ENCODE assay signal across 31 cellular contexts in genomic region chr4:185778307-185778706, GRCh38. TPM values are rescaled to one million over a fixed set of nuclear protein-coding genes. Genes with fewer than 3 reads are reported as not detected.
A peak's percentile ranks its signal among the peaks of the same experiment; 100 is the strongest.
DNase-seq lines count a peak whose midpoint lies in the region; ATAC-seq and TF ChIP-seq lines count a peak whose summit lies in the region.
"Had no signal": no experiment of that assay in that cellular context is flagged by ENCODE, and none has a peak within 500 bp of the region (broad histone marks: within the 10 kb centered on the region; RNA-seq: fewer than 3 reads in every experiment).

No MANE protein-coding gene starts in this region.

- H3K27me3 Mint-ChIP-seq in activated naive CD8-positive, alpha-beta T cell treated with anti-CD3 and anti-CD28 coated beads, Interleukin-2, amount 50 U/mL, for 24 hours, result peaks cover 4% of the 10 kb centered on the region

- H3K27ac ChIP-seq in ACC112 (ENCODE audit: low read depth, low read length) (peak overlapping the region; percentile 49; the same call in 1 of the 2 replicates), HUES48 (ENCODE audit: low read depth, low read length) (peak overlapping the region; percentile 60), brain microvascular endothelial cell (peak overlapping the region; percentile 82), right cardiac atrium (ENCODE audit: low read length) (peak overlapping the region; percentile 42)
- H3K27ac ChIP-seq: dorsolateral prefrontal cortex, HL-60, pancreas, upper lobe of right lung had no signal

- 68% methylated on average over 11 of the region's 11 CpGs for WGBS in right cardiac atrium

- no peaks in the 10 kb centered on the region for H3K36me3 Mint-ChIP-seq in activated naive CD8-positive, alpha-beta T cell treated with anti-CD3 and anti-CD28 coated beads, Interleukin-2, amount 50 U/mL, for 24 hours (ENCODE audit: low read depth)
- H3K36me3 Mint-ChIP-seq: activated CD4-positive, alpha-beta memory T cell treated with anti-CD3 and anti-CD28 coated beads for 36 hours; activated naive CD4-positive, alpha-beta T cell treated with anti-CD3 and anti-CD28 coated beads, Interleukin-2, amount 50 U/mL, for 24 hours; stimulated activated effector memory CD8-positive, alpha-beta T cell treated with anti-CD3 and anti-CD28 coated beads, Interleukin-12 subunit alpha, Interleukin-12 subunit beta, amount 100 ng/mL, for 72 hours had no signal

- H3K4me3 Mint-ChIP-seq in activated naive CD8-positive, alpha-beta T cell treated with anti-CD3 and anti-CD28 coated beads, Interleukin-2, amount 50 U/mL, for 24 hours, result no peak overlapping the region
- H3K4me3 Mint-ChIP-seq: activated CD4-positive, alpha-beta memory T cell treated with anti-CD3 and anti-CD28 coated beads for 36 hours; activated naive CD4-positive, alpha-beta T cell treated with anti-CD3 and anti-CD28 coated beads, Interleukin-2, amount 50 U/mL, for 24 hours; central memory CD8-positive, alpha-beta T cell; nephron progenitor cell; stimulated activated effector memory CD8-positive, alpha-beta T cell treated with anti-CD3 and anti-CD28 coated beads, Interleukin-12 subunit alpha, Interleukin-12 subunit beta, amount 100 ng/mL, for 72 hours; T-helper 17 cell had no signal

- H3K36me3 ChIP-seq in ACC112 (ENCODE audit: insufficient read depth, low read length), result no peaks in the 10 kb centered on the region
- no peaks in the 10 kb centered on the region for H3K36me3 ChIP-seq in HUES48 (ENCODE audit: control insufficient read depth, insufficient read depth, low read length)
- H3K36me3 ChIP-seq in brain microvascular endothelial cell (replicated peaks), result no peaks in the 10 kb centered on the region
- H3K36me3 ChIP-seq: pancreas, upper lobe of right lung had no signal

- no peak overlapping the region for H2AFZ ChIP-seq in ACC112 (ENCODE audit: low read length, unreplicated experiment)

- H3K27me3 ChIP-seq in ACC112 (ENCODE audit: insufficient read depth, low read length), result no peaks in the 10 kb centered on the region
- no peaks in the 10 kb centered on the region for H3K27me3 ChIP-seq in HUES48 (ENCODE audit: control insufficient read depth, insufficient read depth, low read length)
- no peaks in the 10 kb centered on the region for H3K27me3 ChIP-seq in brain microvascular endothelial cell (replicated peaks)
- no peaks in the 10 kb centered on the region for H3K27me3 ChIP-seq in right cardiac atrium (ENCODE audit: control insufficient read depth, insufficient read depth)
- H3K27me3 ChIP-seq: dorsolateral prefrontal cortex, pancreas, upper lobe of right lung had no signal

- no peaks in the 10 kb centered on the region for H3K9me3 Mint-ChIP-seq in activated naive CD8-positive, alpha-beta T cell treated with anti-CD3 and anti-CD28 coated beads, Interleukin-2, amount 50 U/mL, for 24 hours
- H3K9me3 Mint-ChIP-seq: activated CD4-positive, alpha-beta memory T cell treated with anti-CD3 and anti-CD28 coated beads for 36 hours; activated naive CD4-positive, alpha-beta T cell treated with anti-CD3 and anti-CD28 coated beads, Interleukin-2, amount 50 U/mL, for 24 hours; activated T-helper 2 cell treated with anti-CD3 and anti-CD28 coated beads, Interferon-gamma antibody, Interleukin-2, Interleukin-4, amounts not matched to agents 10 μg/mL and 5 μg/mL and 100 μg/mL, durations not matched to agents 14 hours and 24 hours and 36 hours; central memory CD8-positive, alpha-beta T cell; nephron progenitor cell; stimulated activated effector memory CD8-positive, alpha-beta T cell treated with anti-CD3 and anti-CD28 coated beads, Interleukin-12 subunit alpha, Interleukin-12 subunit beta, amount 100 ng/mL, for 72 hours had no signal

- no peak overlapping the region for H3K9ac ChIP-seq in HUES48 (ENCODE audit: low read depth, low read length)
- H3K9ac ChIP-seq: SK-N-SH had no signal

- no peaks in the 10 kb centered on the region for H3K4me1 Mint-ChIP-seq in activated naive CD8-positive, alpha-beta T cell treated with anti-CD3 and anti-CD28 coated beads, Interleukin-2, amount 50 U/mL, for 24 hours
- H3K4me1 Mint-ChIP-seq: activated naive CD4-positive, alpha-beta T cell treated with anti-CD3 and anti-CD28 coated beads, Interleukin-2, amount 50 U/mL, for 24 hours; central memory CD8-positive, alpha-beta T cell; stimulated activated effector memory CD8-positive, alpha-beta T cell treated with anti-CD3 and anti-CD28 coated beads, Interleukin-12 subunit alpha, Interleukin-12 subunit beta, amount 100 ng/mL, for 72 hours had no signal

- H3K79me2 ChIP-seq in ACC112 (ENCODE audit: control insufficient read depth, insufficient read depth, low read length, unreplicated experiment), result peaks cover 10% of the 10 kb centered on the region

- H3K9me3 ChIP-seq in HUES48 (ENCODE audit: control insufficient read depth, insufficient read depth, low read length), result no peaks in the 10 kb centered on the region
- no peaks in the 10 kb centered on the region for H3K9me3 ChIP-seq in right cardiac atrium (ENCODE audit: control insufficient read depth, low read length)
- H3K9me3 ChIP-seq: pancreas, SK-N-SH, upper lobe of right lung had no signal

- no peak for ATAC-seq in right cardiac atrium
- ATAC-seq in activated naive CD8-positive, alpha-beta T cell treated with anti-CD3 and anti-CD28 coated beads, Interleukin-2, amount 50 U/mL, for 24 hours, result no peak
- ATAC-seq: activated CD4-positive, CD25-positive, alpha-beta regulatory T cell treated with anti-CD3 and anti-CD28 coated beads, Interleukin-2, amount 50 U/mL, for 24 hours; HepG2; pancreas; stimulated activated effector memory CD8-positive, alpha-beta T cell treated with anti-CD3 and anti-CD28 coated beads, Interleukin-12 subunit alpha, Interleukin-12 subunit beta, amount 100 ng/mL, for 72 hours; T-helper 17 cell; upper lobe of right lung had no signal

- no peak for TF ChIP-seq CTCF in brain microvascular endothelial cell (IDR thresholded peaks at IDR 0.05; ENCODE audit: low read depth, low read length, missing control alignments)

- in situ Hi-C loops in brain microvascular endothelial cell (cut with HindIII; ENCODE audit: low pct_ligation_motif_present, low sequenced_read_pairs), result no loop called here

- H3K4me1 ChIP-seq in ACC112 (ENCODE audit: control insufficient read depth, insufficient read depth, low read length, unreplicated experiment) (peaks cover 53% of the 10 kb centered on the region), HUES48 (ENCODE audit: control insufficient read depth, insufficient read depth, low read length) (peaks cover 46% of the 10 kb centered on the region), right cardiac atrium (ENCODE audit: control insufficient read depth, insufficient read depth, low read length) (peaks cover 2% of the 10 kb centered on the region)
- H3K4me1 ChIP-seq: upper lobe of right lung had no signal

- H3K4me3 ChIP-seq in ACC112 (ENCODE audit: low read depth, low read length) (no peak overlapping the region), HUES48 (ENCODE audit: low read depth, low read length) (no peak overlapping the region), brain microvascular endothelial cell (ENCODE audit: low read depth, low read length) (no peak overlapping the region), right cardiac atrium (ENCODE audit: low read length) (no peak overlapping the region)
- H3K4me3 ChIP-seq: dorsolateral prefrontal cortex, lung, pancreas, upper lobe of right lung had no signal

- intact Hi-C loops in right cardiac atrium (cut with DNase I), result loop anchor here in 2 of 4 donors (10.0 kb wide), 2 partner anchors 124 to 246 kb away; no protein-coding TSS in a partner anchor

- peak; percentile 43 for DNase-seq in brain microvascular endothelial cell
- no peak for DNase-seq in right cardiac atrium
- DNase-seq in central memory CD4-positive, alpha-beta T cell, result no peak
- no peak for DNase-seq in activated naive CD8-positive, alpha-beta T cell treated with anti-CD3 and anti-CD28 coated beads, Interleukin-2, amount 50 U/mL, for 24 hours
- no peak for DNase-seq in Ammon's horn (ENCODE audit: low spot score)
- DNase-seq: activated CD4-positive, alpha-beta memory T cell treated with anti-CD3 and anti-CD28 coated beads for 36 hours; activated CD8-positive, alpha-beta memory T cell treated with anti-CD3 and anti-CD28 coated beads, Interleukin-2, amount 50 U/mL, for 4 hours; anterior cingulate cortex; dorsolateral prefrontal cortex; head of caudate nucleus; Karpas-422; MV-4-11; NCI-H1436 treated with DMSO at 0.1 percent for 48 hours; NCI-H524 treated with DMSO at 0.1 percent for 48 hours; nephron progenitor cell; pancreas; retina; SK-N-SH; stimulated activated CD4-positive, alpha-beta T cell treated with anti-CD3 and anti-CD28 coated beads, Interleukin-4, amount 100 ng/mL, for 1 hour; T-helper 17 cell; upper lobe of right lung had no signal

- H3K27ac Mint-ChIP-seq in activated naive CD8-positive, alpha-beta T cell treated with anti-CD3 and anti-CD28 coated beads, Interleukin-2, amount 50 U/mL, for 24 hours, result no peak overlapping the region
- H3K27ac Mint-ChIP-seq: activated CD4-positive, alpha-beta memory T cell treated with anti-CD3 and anti-CD28 coated beads for 36 hours; activated naive CD4-positive, alpha-beta T cell treated with anti-CD3 and anti-CD28 coated beads, Interleukin-2, amount 50 U/mL, for 24 hours; activated T-helper 2 cell treated with anti-CD3 and anti-CD28 coated beads, Interferon-gamma antibody, Interleukin-2, Interleukin-4, amounts not matched to agents 10 μg/mL and 5 μg/mL and 100 μg/mL, durations not matched to agents 14 hours and 24 hours and 36 hours; nephron progenitor cell; stimulated activated effector memory CD8-positive, alpha-beta T cell treated with anti-CD3 and anti-CD28 coated beads, Interleukin-12 subunit alpha, Interleukin-12 subunit beta, amount 100 ng/mL, for 72 hours; T-helper 17 cell had no signal

RNA-seq across cellular contexts. Expression of gene SORBS2, which starts 33.7 kb away (rescaled TPM):
- 100 to 1,000 TPM; 578 to 776 (median 669) TPM for total RNA-seq in right cardiac atrium
- 181 TPM for polyA plus RNA-seq in right cardiac atrium
- total RNA-seq: activated CD4-positive, alpha-beta memory T cell treated with anti-CD3 and anti-CD28 coated beads for 36 hours; activated T-helper 2 cell treated with anti-CD3 and anti-CD28 coated beads, Interferon-gamma antibody, Interleukin-2, Interleukin-4, amounts not matched to agents 10 μg/mL and 5 μg/mL and 100 μg/mL, durations not matched to agents 14 hours and 24 hours and 36 hours had no signal
